In the genomic region with DNA sequence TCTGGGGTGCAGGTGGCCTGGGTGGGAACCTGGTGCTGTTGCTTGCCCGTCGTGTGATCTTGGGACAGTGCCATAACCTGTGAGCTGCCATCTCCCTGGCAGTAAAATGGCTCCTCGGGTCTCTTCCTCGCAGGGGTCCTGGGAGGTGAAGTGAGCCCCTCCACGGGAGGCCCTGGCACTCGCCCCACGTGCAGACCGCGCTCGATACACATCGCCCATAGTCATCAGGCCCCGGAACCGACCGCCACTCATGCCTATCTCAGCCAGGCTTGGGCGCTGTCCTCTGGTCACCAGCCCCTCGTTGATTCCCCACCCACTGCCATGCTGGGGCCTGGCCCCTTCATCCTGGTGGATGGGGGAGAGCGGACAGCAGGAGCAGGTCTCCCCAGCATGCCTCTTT, we compare ENCODE assay signal across 23 cellular contexts. TPM values are rescaled to one million over a fixed set of nuclear protein-coding genes. Genes with fewer than 3 reads are reported as not detected.
"Had no signal": no experiment of that assay in that cellular context is flagged by ENCODE, and none has a peak within 500 bp of the region (broad histone marks: within the 10 kb centered on the region; RNA-seq: fewer than 3 reads in every experiment).

No MANE protein-coding gene starts in this region.

- FAIRE-seq: RCC 7860 had no signal

- H3K9me3 ChIP-seq: SK-N-SH had no signal

- H3K4me2 ChIP-seq: SK-N-SH had no signal

- H3K9ac ChIP-seq: SK-N-SH had no signal

- DNase-seq: KBM-7, NCI-H1092, NCI-H1105 treated with DMSO at 0.1 percent for 48 hours, NCI-H1417 treated with DMSO at 0.1 percent for 48 hours, NCI-H146, NCI-H1694 treated with DMSO at 0.1 percent for 48 hours, NCI-H2029, NCI-H2081 treated with DMSO at 0.1 percent for 48 hours, NCI-H2171, NCI-H226, NCI-H446, NCI-H510A, NCI-H524 treated with DMSO at 0.1 percent for 48 hours, NCI-H69, NCI-H774, RPMI8226, SHP77, SK-N-SH, SW 1271 had no signal

RNA-seq across cellular contexts. Expression of gene NECAB2, which starts 36.5 kb away (rescaled TPM):
- total RNA-seq: HT-29, LHCN-M2, SK-MEL-5 had no signal
